8 cellular contexts compared by ENCODE assay signal in genomic region chr6:138590796-138591709, GRCh38.
A peak's percentile ranks its signal among the peaks of the same experiment; 100 is the strongest.
DNase-seq lines count a peak whose midpoint lies in the region; ATAC-seq and TF ChIP-seq lines count a peak whose summit lies in the region.

No MANE protein-coding gene starts in this region.

- H3K9me2 ChIP-seq in GM23248 (ENCODE audit: insufficient read depth): no peaks in the 10 kb centered on the region

- H4K20me1 ChIP-seq in GM23248 (ENCODE audit: insufficient read depth): no peaks in the 10 kb centered on the region

- H2BK12ac ChIP-seq in mesenchymal stem cell (ENCODE audit: low read length in 2 of 2): peak overlapping the region; percentile 83 to 95

- H3K9ac ChIP-seq in GM23248: no peak overlapping the region
- H3K9ac ChIP-seq in endodermal cell (ENCODE audit: extremely low read depth, low read length, poor library complexity, severe bottlenecking): no peak overlapping the region
- H3K9ac ChIP-seq in mesenchymal stem cell (ENCODE audit: low read length): peak overlapping the region; percentile 23

- no peak overlapping the region for H3K27ac Mint-ChIP-seq in endodermal cell

- peaks cover 19% of the 10 kb centered on the region for H3K4me1 Mint-ChIP-seq in endodermal cell

- H3F3A ChIP-seq in GM23248 (ENCODE audit: insufficient read depth): peaks cover 22% of the 10 kb centered on the region

- TF ChIP-seq CTCF in endodermal cell (conservative IDR thresholded peaks at IDR 0.05): peak; percentile 91
- peak; percentile 60 to 82 (median 66) for TF ChIP-seq CTCF in thyroid gland (IDR thresholded peaks at IDR 0.05)

- H3K27ac ChIP-seq in GM23248: no peak overlapping the region
- no peak overlapping the region for H3K27ac ChIP-seq in endodermal cell (ENCODE audit: low read depth, low read length)
- no peak overlapping the region for H3K27ac ChIP-seq in mesenchymal stem cell (ENCODE audit: low read length, poor library complexity, severe bottlenecking)
- no peak overlapping the region for H3K27ac ChIP-seq in thyroid gland
- H3K27ac ChIP-seq in aorta (ENCODE audit: low read depth in 1 of 2, low read length in 2 of 2): no peak overlapping the region

- H2AK5ac ChIP-seq in mesenchymal stem cell (ENCODE audit: low read length, severe bottlenecking): peak overlapping the region; percentile 54

- peak overlapping the region; percentile 71 for H2BK120ac ChIP-seq in mesenchymal stem cell (ENCODE audit: low read depth, low read length)

- DNase-seq in COLO668 (lab: John Stamatoyannopoulos, UW; ENCODE audit: unreplicated experiment) (peak; percentile 48), GM23248 (peak; percentile 80), NCI-H2107 (lab: John Stamatoyannopoulos, UW) (peak; percentile 32), UCSD-AML1 (lab: John Stamatoyannopoulos, UW; ENCODE audit: unreplicated experiment) (peak; percentile 17), endodermal cell (peak; percentile 91), mesenchymal stem cell (peak; percentile 86), thyroid gland (peak; percentile 57 to 60), aorta (no peak)

- no peak overlapping the region for H3K4me3 Mint-ChIP-seq in endodermal cell

- intact Hi-C loops in thyroid gland (cut with DNase I) (loop anchor here (5.0 to 10.0 kb wide), 2 partner anchors 159 to 476 kb away; no protein-coding TSS in a partner anchor), aorta (cut with DNase I) (loop anchor here (5.0 to 10.0 kb wide), 2 partner anchors 101 to 156 kb away; no protein-coding TSS in a partner anchor)

- ATAC-seq in aorta (ENCODE audit: low FRiP score): no peak

- H3K27me3 Mint-ChIP-seq in endodermal cell (ENCODE audit: insufficient read depth): no peaks in the 10 kb centered on the region

- H3K27me3 ChIP-seq in GM23248 (replicated peaks; ENCODE audit: insufficient read depth) (no peaks in the 10 kb centered on the region), endodermal cell (ENCODE audit: control insufficient read depth, insufficient read depth, low read length, poor library complexity, severe bottlenecking) (no peaks in the 10 kb centered on the region), mesenchymal stem cell (ENCODE audit: control insufficient read depth in 1 of 2, insufficient read depth in 1 of 2, low read length in 2 of 2) (no peaks in the 10 kb centered on the region), thyroid gland (no peaks in the 10 kb centered on the region), aorta (ENCODE audit: control insufficient read depth in 1 of 2, insufficient read depth in 2 of 2, low read length in 1 of 2) (no peaks in the 10 kb centered on the region)

- H3K9me3 ChIP-seq in GM23248 (ENCODE audit: low read depth) (no peaks in the 10 kb centered on the region), endodermal cell (ENCODE audit: control insufficient read depth, low read length) (no peaks in the 10 kb centered on the region), mesenchymal stem cell (ENCODE audit: control insufficient read depth, low read length) (no peaks in the 10 kb centered on the region), thyroid gland (no peaks in the 10 kb centered on the region), aorta (ENCODE audit: control insufficient read depth, low read length) (no peaks in the 10 kb centered on the region)

- H3K79me1 ChIP-seq in mesenchymal stem cell (replicated peaks; ENCODE audit: low read length, poor library complexity, severe bottlenecking): peaks cover 34% of the 10 kb centered on the region

- H2BK15ac ChIP-seq in mesenchymal stem cell (ENCODE audit: low read depth, poor library complexity, severe bottlenecking): peak overlapping the region; percentile 60

- H3K4me1 ChIP-seq in GM23248 (ENCODE audit: insufficient read depth): peaks cover 19% of the 10 kb centered on the region
- H3K4me1 ChIP-seq in endodermal cell (ENCODE audit: control insufficient read depth, insufficient read depth, low read length): no peaks in the 10 kb centered on the region
- peaks cover 3% of the 10 kb centered on the region for H3K4me1 ChIP-seq in mesenchymal stem cell (ENCODE audit: control insufficient read depth, insufficient read depth, low read depth, low read length)
- peaks cover 0 to 3% of the 10 kb centered on the region in 2 donors for H3K4me1 ChIP-seq in thyroid gland
- no peaks in the 10 kb centered on the region for H3K4me1 ChIP-seq in aorta (ENCODE audit: control insufficient read depth in 1 of 2, insufficient read depth in 2 of 2, low read length in 2 of 2)

- H3K79me2 ChIP-seq in GM23248 (ENCODE audit: insufficient read depth): no peaks in the 10 kb centered on the region

- H3K14ac ChIP-seq in mesenchymal stem cell (ENCODE audit: low read length in 2 of 2): peak overlapping the region in 1 of 2 experiments; percentile 82

- H4K91ac ChIP-seq in mesenchymal stem cell (ENCODE audit: low read length): peak overlapping the region; percentile 48

- peak overlapping the region in 1 of 2 experiments; percentile 47 for H3K4ac ChIP-seq in mesenchymal stem cell (ENCODE audit: low read depth in 1 of 2, low read length in 2 of 2)

- 0 to 4% methylated on average over 3 of the region's 3 CpGs for WGBS in GM23248 (ENCODE audit: low coverage in 1 of 2, low lambda C conversion rate in 2 of 2, missing lambda C conversion rate in 2 of 2), 2 experiments
- WGBS in endodermal cell (ENCODE audit: insufficient coverage in 1 of 2, insufficient read length in 1 of 2), 2 experiments: 20 to 41% methylated on average over 2 to 3 of the region's 3 CpGs
- 0% methylated on average over 2 of the region's 3 CpGs for WGBS in mesenchymal stem cell
- WGBS in thyroid gland, 2 donors: 26 to 27% methylated on average over 3 of the region's 3 CpGs
- WGBS in aorta, 2 donors: 17 to 22% methylated on average over 3 of the region's 3 CpGs

- H2BK5ac ChIP-seq in mesenchymal stem cell (ENCODE audit: low read depth, low read length, poor library complexity, severe bottlenecking): no peak overlapping the region

- no peak overlapping the region for H3K4me2 ChIP-seq in GM23248 (ENCODE audit: unreplicated experiment)
- H3K4me2 ChIP-seq in mesenchymal stem cell (ENCODE audit: low read length, poor library complexity, severe bottlenecking): no peak overlapping the region

- peak overlapping the region; percentile 14 to 55 for H3K18ac ChIP-seq in mesenchymal stem cell (ENCODE audit: low read depth in 1 of 2, low read length in 2 of 2)

- no peaks in the 10 kb centered on the region for H3K9me3 Mint-ChIP-seq in endodermal cell

- in situ Hi-C loops in GM23248 (cut with MboI): loop anchor here (10.0 kb wide), 1 partner anchor 156 kb away; no protein-coding TSS in a partner anchor

- no peak overlapping the region for H3K4me3 ChIP-seq in GM23248
- no peak overlapping the region for H3K4me3 ChIP-seq in endodermal cell (ENCODE audit: low read length)
- no peak overlapping the region for H3K4me3 ChIP-seq in mesenchymal stem cell (ENCODE audit: insufficient read depth in 1 of 2, low read depth in 1 of 2, low read length in 2 of 2)
- no peak overlapping the region for H3K4me3 ChIP-seq in thyroid gland (replicated peaks in 1 of 3)
- H3K4me3 ChIP-seq in aorta (ENCODE audit: low read length in 2 of 2): no peak overlapping the region

- H4K8ac ChIP-seq in mesenchymal stem cell (ENCODE audit: low read length): no peak overlapping the region

- TF ChIP-seq POLR2A in thyroid gland (IDR thresholded peaks at IDR 0.05): no peak

- no peaks in the 10 kb centered on the region for H3K36me3 ChIP-seq in GM23248 (ENCODE audit: low read depth)
- H3K36me3 ChIP-seq in endodermal cell (ENCODE audit: control insufficient read depth, insufficient read depth, low read length): no peaks in the 10 kb centered on the region
- H3K36me3 ChIP-seq in mesenchymal stem cell (ENCODE audit: control insufficient read depth in 1 of 2, insufficient read depth in 2 of 2, low read depth in 1 of 2, low read length in 2 of 2): no peaks in the 10 kb centered on the region
- no peaks in the 10 kb centered on the region for H3K36me3 ChIP-seq in thyroid gland
- no peaks in the 10 kb centered on the region for H3K36me3 ChIP-seq in aorta (ENCODE audit: control insufficient read depth in 1 of 2, insufficient read depth in 2 of 2, low read length in 1 of 2)

- no peaks in the 10 kb centered on the region for H3K36me3 Mint-ChIP-seq in endodermal cell (ENCODE audit: low read depth)

- H3K23ac ChIP-seq in mesenchymal stem cell (ENCODE audit: low read length in 2 of 2): no peak overlapping the region

- no peak overlapping the region for H2AFZ ChIP-seq in GM23248
- no peak overlapping the region for H2AFZ ChIP-seq in mesenchymal stem cell (ENCODE audit: low read depth, low read length)

Comparison
In these comparisons a context has a peak if more than half of its experiments do, and no peak if none do; other contexts are left out.
1. DNase-seq: peak in COLO668 (single experiment), GM23248 (single experiment), NCI-H2107 (single experiment), UCSD-AML1 (single experiment), endodermal cell (single experiment), mesenchymal stem cell (single experiment) and thyroid gland (2 of 2); none in aorta (0 of 2).